10 cellular contexts compared by ENCODE assay signal in the genomic region with DNA sequence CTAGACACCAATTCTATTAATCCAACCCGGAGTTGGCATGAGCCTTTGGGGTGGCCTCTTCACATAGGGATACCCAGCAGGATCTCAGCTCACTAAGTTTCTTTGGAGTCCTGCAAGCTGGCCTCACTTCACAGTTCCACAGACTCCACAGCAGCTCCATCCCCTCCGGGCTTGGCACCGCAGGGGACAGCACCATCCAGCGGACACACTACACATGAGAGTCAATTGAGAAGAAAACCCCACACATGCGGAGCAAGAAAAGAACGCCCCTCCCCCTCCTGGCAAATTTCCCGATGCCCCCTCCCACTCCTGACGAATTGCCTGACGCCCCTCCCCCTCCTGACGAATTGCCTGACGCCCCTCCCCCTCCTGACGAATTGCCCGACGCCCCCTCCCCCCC.
"Had no signal": no experiment of that assay in that cellular context is flagged by ENCODE, and none has a peak within 500 bp of the region (broad histone marks: within the 10 kb centered on the region; RNA-seq: fewer than 3 reads in every experiment).

No MANE protein-coding gene starts in this region.

- H3K27me3 Mint-ChIP-seq: activated CD8-positive, alpha-beta memory T cell treated with anti-CD3 and anti-CD28 coated beads, Interleukin-2, amount 10 ng/mL, durations not matched to agents 7 days and 5 days; stimulated activated naive CD8-positive, alpha-beta T cell treated with anti-CD3 and anti-CD28 coated beads, Interleukin-15, Interleukin-2, amounts not matched to agents 100 ng/mL and 50 ng/mL, for 24 hours had no signal

- H3K27ac ChIP-seq: esophagus muscularis mucosa, left ventricle myocardium inferior, upper lobe of right lung had no signal

- H3K4me3 Mint-ChIP-seq: activated CD8-positive, alpha-beta memory T cell treated with anti-CD3 and anti-CD28 coated beads, Interleukin-2, amount 10 ng/mL, durations not matched to agents 7 days and 5 days; activated T-cell treated with anti-CD3 and anti-CD28 coated beads, Interleukin-2, amount 50 U/mL, for 72 hours; stimulated activated naive CD8-positive, alpha-beta T cell treated with anti-CD3 and anti-CD28 coated beads, Interleukin-15, Interleukin-2, amounts not matched to agents 100 ng/mL and 50 ng/mL, for 24 hours had no signal

- H3K4me3 ChIP-seq: esophagus muscularis mucosa, left ventricle myocardium inferior, upper lobe of right lung had no signal

- ATAC-seq: activated CD8-positive, alpha-beta memory T cell treated with anti-CD3 and anti-CD28 coated beads, Interleukin-2, amount 10 ng/mL, durations not matched to agents 7 days and 5 days; activated T-cell treated with anti-CD3 and anti-CD28 coated beads, Interleukin-2, amount 50 U/mL, for 72 hours; upper lobe of right lung had no signal

- H3K27ac Mint-ChIP-seq: activated CD8-positive, alpha-beta memory T cell treated with anti-CD3 and anti-CD28 coated beads, Interleukin-2, amount 10 ng/mL, durations not matched to agents 7 days and 5 days; activated T-cell treated with anti-CD3 and anti-CD28 coated beads, Interleukin-2, amount 50 U/mL, for 72 hours; stimulated activated naive CD8-positive, alpha-beta T cell treated with anti-CD3 and anti-CD28 coated beads, Interleukin-15, Interleukin-2, amounts not matched to agents 100 ng/mL and 50 ng/mL, for 24 hours had no signal

- DNase-seq: activated CD4-positive, CD25-positive, alpha-beta regulatory T cell; activated CD8-positive, alpha-beta memory T cell treated with anti-CD3 and anti-CD28 coated beads, Interleukin-2, amount 10 ng/mL, durations not matched to agents 7 days and 5 days; activated T-cell treated with anti-CD3 and anti-CD28 coated beads, Interleukin-2, amount 50 U/mL, for 72 hours; left ventricle myocardium inferior; retina; stimulated activated CD4-positive, alpha-beta T cell treated with anti-CD3 and anti-CD28 coated beads, Interleukin-4, amount 100 ng/mL, for 1 hour; T-helper 2 cell; upper lobe of right lung had no signal

- H3K27me3 ChIP-seq: esophagus muscularis mucosa, upper lobe of right lung had no signal

- H3K9me3 Mint-ChIP-seq: activated T-cell treated with anti-CD3 and anti-CD28 coated beads, Interleukin-2, amount 50 U/mL, for 72 hours; stimulated activated naive CD8-positive, alpha-beta T cell treated with anti-CD3 and anti-CD28 coated beads, Interleukin-15, Interleukin-2, amounts not matched to agents 100 ng/mL and 50 ng/mL, for 24 hours had no signal
